In the genomic region with DNA sequence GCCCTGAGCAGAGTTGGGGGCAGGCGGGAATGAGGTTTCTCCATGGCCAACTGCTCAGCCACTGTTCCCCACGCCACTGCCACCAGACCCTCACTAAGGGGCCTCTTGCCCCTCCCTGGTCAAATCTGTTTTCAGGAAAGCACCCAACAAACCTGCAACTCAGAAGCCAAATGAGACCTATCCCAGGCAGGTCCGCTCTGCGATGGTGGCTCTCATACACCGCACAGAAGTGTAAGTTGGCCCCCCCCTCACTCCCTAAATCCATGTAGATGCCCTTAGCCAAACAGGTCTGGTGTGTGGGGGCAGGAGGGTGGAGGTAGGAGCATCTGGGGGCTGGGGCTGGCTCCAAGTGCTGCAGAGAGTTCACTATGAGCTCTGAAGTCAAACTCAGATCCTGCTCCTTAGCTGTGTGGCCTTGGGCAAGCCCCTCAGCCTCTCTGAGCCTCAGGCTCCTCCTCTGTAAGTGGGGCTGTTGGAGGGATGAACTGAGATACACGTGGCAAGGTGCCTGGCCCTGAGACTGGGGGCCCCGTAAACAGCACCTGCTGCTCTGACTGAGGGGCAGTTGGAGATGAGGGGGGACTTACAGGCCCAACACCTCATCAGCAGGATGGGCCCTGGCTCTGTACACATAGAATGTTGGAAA, we compare ENCODE assay signal across 17 cellular contexts. TPM values are rescaled to one million over a fixed set of nuclear protein-coding genes. Genes with fewer than 3 reads are reported as not detected.
DNase-seq lines count a peak whose midpoint lies in the region; ATAC-seq and TF ChIP-seq lines count a peak whose summit lies in the region.
"Had no signal": no experiment of that assay in that cellular context is flagged by ENCODE, and none has a peak within 500 bp of the region (broad histone marks: within the 10 kb centered on the region; RNA-seq: fewer than 3 reads in every experiment).

No MANE protein-coding gene starts in this region.

- H3K27me3 Mint-ChIP-seq in neural progenitor cell (ENCODE audit: insufficient read depth, low read depth): peaks cover 7% of the 10 kb centered on the region
- no peaks in the 10 kb centered on the region for H3K27me3 Mint-ChIP-seq in T-cell
- H3K27me3 Mint-ChIP-seq: brain; stimulated activated naive CD8-positive, alpha-beta T cell treated with anti-CD3 and anti-CD28 coated beads, Interleukin-15, amount 100 ng/mL, for 72 hours had no signal

- peak in 1 of 7 donors; percentile 11 for DNase-seq in adrenal gland
- no peak for DNase-seq in fibroblast of pulmonary artery (ENCODE audit: low read depth)
- no peak for DNase-seq in neural progenitor cell (ENCODE audit: low spot score)
- no peak for DNase-seq in thyroid gland
- DNase-seq in T-cell: no peak
- DNase-seq in D341Med (ENCODE audit: low spot score): no peak
- no peak for DNase-seq in GM23248
- no peak for DNase-seq in HEK293T (ENCODE audit: extremely low spot score)
- DNase-seq: activated gamma-delta T cell treated with Interleukin-2 at 50 U/mL for 16 hours, GOT3, NCI-H1048 had no signal

- H3K4me2 ChIP-seq in neural progenitor cell (no peak overlapping the region), GM23248 (ENCODE audit: unreplicated experiment) (no peak overlapping the region)
- H3K4me2 ChIP-seq: smooth muscle cell had no signal

- H2AFZ ChIP-seq in neural progenitor cell (replicated peaks): no peak overlapping the region
- H2AFZ ChIP-seq in GM23248: no peak overlapping the region

- peak overlapping the region in 3 of 5 donors; percentile 92 to 94 (median 93) for H3K27ac ChIP-seq in adrenal gland
- H3K27ac ChIP-seq in neural progenitor cell: no peak overlapping the region
- peak overlapping the region; percentile 61 to 85 (median 69) for H3K27ac ChIP-seq in thyroid gland
- no peak overlapping the region for H3K27ac ChIP-seq in GM23248
- H3K27ac ChIP-seq: SJSA1, VCaP had no signal

- H3K4me3 Mint-ChIP-seq in neural progenitor cell (no peak overlapping the region), T-cell (no peak overlapping the region)
- H3K4me3 Mint-ChIP-seq: stimulated activated naive CD8-positive, alpha-beta T cell treated with anti-CD3 and anti-CD28 coated beads, Interleukin-15, amount 100 ng/mL, for 72 hours had no signal

- H3K36me3 ChIP-seq in adrenal gland (replicated peaks in 1 of 2) (no peaks in the 10 kb centered on the region), neural progenitor cell (no peaks in the 10 kb centered on the region), thyroid gland (no peaks in the 10 kb centered on the region), GM23248 (ENCODE audit: low read depth) (no peaks in the 10 kb centered on the region)
- H3K36me3 ChIP-seq: SJSA1 had no signal

- 63 to 87% (median 74%) methylated on average over 3 to 7 of the region's 7 CpGs for WGBS in adrenal gland, 4 donors
- 63 to 77% methylated on average over 5 of the region's 7 CpGs for WGBS in thyroid gland, 2 donors
- WGBS in GM23248 (ENCODE audit: low coverage in 1 of 2, low lambda C conversion rate in 2 of 2, missing lambda C conversion rate in 2 of 2), 2 experiments: 81 to 86% methylated on average over 7 of the region's 7 CpGs

- H3K9me3 Mint-ChIP-seq in neural progenitor cell (peaks cover 25% of the 10 kb centered on the region), T-cell (peaks cover 6 to 13% (median 7%) of the 10 kb centered on the region in 3 donors)

- no peaks in the 10 kb centered on the region for H3K9me2 ChIP-seq in GM23248 (ENCODE audit: insufficient read depth)

- H3K9me3 ChIP-seq in adrenal gland (replicated peaks in 1 of 3): no peaks in the 10 kb centered on the region
- H3K9me3 ChIP-seq in neural progenitor cell (ENCODE audit: low read depth): peaks cover 6% of the 10 kb centered on the region
- H3K9me3 ChIP-seq in thyroid gland: no peaks in the 10 kb centered on the region
- H3K9me3 ChIP-seq in GM23248 (ENCODE audit: low read depth): no peaks in the 10 kb centered on the region
- H3K9me3 ChIP-seq: SJSA1 had no signal

- H3F3A ChIP-seq in neural progenitor cell (ENCODE audit: low read depth) (no peaks in the 10 kb centered on the region), GM23248 (ENCODE audit: insufficient read depth) (no peaks in the 10 kb centered on the region)

- H3K36me3 Mint-ChIP-seq in neural progenitor cell: peaks cover 2% of the 10 kb centered on the region
- peaks cover 7% of the 10 kb centered on the region for H3K36me3 Mint-ChIP-seq in T-cell

- CTCF ChIA-PET in T-cell (lab: Charles Lee) (no interaction called here), HEK293T (lab: Yijun Ruan, JAX) (no interaction called here)

- POLR2A ChIA-PET in T-cell (lab: Charles Lee) (no interaction called here), HEK293T (lab: Yijun Ruan, JAX) (interaction anchor here (0.8 kb wide), 1 partner anchor 10 kb away, joined by 3 read pairs; no protein-coding TSS in a partner anchor)

- H4K20me1 ChIP-seq in neural progenitor cell (ENCODE audit: low read depth): no peaks in the 10 kb centered on the region
- H4K20me1 ChIP-seq in GM23248 (ENCODE audit: insufficient read depth): no peaks in the 10 kb centered on the region

- no peak for TF ChIP-seq POLR2A in adrenal gland (IDR thresholded peaks at IDR 0.05)
- TF ChIP-seq POLR2A in thyroid gland (IDR thresholded peaks at IDR 0.05): no peak

- H3K27me3 ChIP-seq in adrenal gland (no peaks in the 10 kb centered on the region), neural progenitor cell (no peaks in the 10 kb centered on the region), thyroid gland (no peaks in the 10 kb centered on the region), GM23248 (replicated peaks; ENCODE audit: insufficient read depth) (no peaks in the 10 kb centered on the region)
- H3K27me3 ChIP-seq: SJSA1 had no signal

- in situ Hi-C loops in GM23248 (cut with MboI): no loop called here

- H3K9ac ChIP-seq in neural progenitor cell: no peak overlapping the region
- H3K9ac ChIP-seq in GM23248: no peak overlapping the region

- intact Hi-C loops in adrenal gland (cut with DNase I): no loop called here
- intact Hi-C loops in thyroid gland (cut with DNase I): no loop called here

- H3K4me1 Mint-ChIP-seq in neural progenitor cell: peaks cover 53% of the 10 kb centered on the region
- H3K4me1 Mint-ChIP-seq in T-cell: peaks cover 0 to 10% (median 0%) of the 10 kb centered on the region in 3 donors

- H3K27ac Mint-ChIP-seq in neural progenitor cell (peak overlapping the region; percentile 90), T-cell (no peak overlapping the region)

- peaks cover 52 to 64% of the 10 kb centered on the region in 2 donors for H3K4me1 ChIP-seq in adrenal gland (replicated peaks in 1 of 2)
- H3K4me1 ChIP-seq in neural progenitor cell: peaks cover 33% of the 10 kb centered on the region
- H3K4me1 ChIP-seq in thyroid gland: peaks cover 7 to 57% of the 10 kb centered on the region in 2 donors
- H3K4me1 ChIP-seq in GM23248 (ENCODE audit: insufficient read depth): peaks cover 22% of the 10 kb centered on the region

- H3K4me3 ChIP-seq in adrenal gland (peak overlapping the region in 1 of 4 donors; percentile 27), fibroblast of pulmonary artery (replicated peaks; ENCODE audit: low read depth, low read length) (peak overlapping the region; percentile 7), neural progenitor cell (no peak overlapping the region), thyroid gland (replicated peaks in 1 of 3) (peak overlapping the region in 1 of 3 donors; percentile 13), GM23248 (no peak overlapping the region)
- H3K4me3 ChIP-seq: SJSA1, smooth muscle cell had no signal

- ATAC-seq in T-cell (replicated peaks in 1 of 4): no peak
- ATAC-seq: stimulated activated naive CD8-positive, alpha-beta T cell treated with anti-CD3 and anti-CD28 coated beads, Interleukin-15, amount 100 ng/mL, for 72 hours had no signal

- no peaks in the 10 kb centered on the region for H3K79me2 ChIP-seq in neural progenitor cell (ENCODE audit: low read depth)
- H3K79me2 ChIP-seq in GM23248 (ENCODE audit: insufficient read depth): no peaks in the 10 kb centered on the region

- TF ChIP-seq CTCF in adrenal gland (IDR thresholded peaks at IDR 0.05) (no peak), fibroblast of pulmonary artery (IDR thresholded peaks at IDR 0.05; ENCODE audit: low read length, missing control alignments) (no peak), neural progenitor cell (IDR thresholded peaks at IDR 0.05) (no peak), thyroid gland (IDR thresholded peaks at IDR 0.05) (no peak)

TF ChIP-seq in HEK293T, 16 proteins besides CTCF, POLR2A, EP300 and RAD21:
- no peak for TF ChIP-seq SP1 (IDR thresholded peaks at IDR 0.05)
- no peak for TF ChIP-seq TARDBP (IDR thresholded peaks at IDR 0.05)
- TF ChIP-seq HDGF (IDR thresholded peaks at IDR 0.05; ENCODE audit: borderline replicate concordance): no peak
- TF ChIP-seq ZNF384 (IDR thresholded peaks at IDR 0.05): no peak
- TF ChIP-seq NFRKB (IDR thresholded peaks at IDR 0.05): no peak
- TF ChIP-seq FOXK2 (IDR thresholded peaks at IDR 0.05): no peak
- TF ChIP-seq CTBP1 (IDR thresholded peaks at IDR 0.05; ENCODE audit: borderline replicate concordance): no peak

RNA-seq across cellular contexts. Expression of gene MMRN2, which starts 1.1 kb away (rescaled TPM):
- 10 to 100 TPM; 26.3 to 44.2 (median 36.6) TPM for total RNA-seq in adrenal gland
- 10 to 100 TPM in 2 of 3 donors, 1 to 10 TPM in 1; 9.5 to 16.5 (median 13.4) TPM for polyA plus RNA-seq in adrenal gland
- total RNA-seq in neural progenitor cell (ENCODE audit: low replicate concordance): 0.28 and 1.4 TPM in 2 replicates
- 10 to 100 TPM; 23.0 to 45.1 (median 28.4) TPM for total RNA-seq in thyroid gland
- under 1 TPM in 4 of 5 donors, not detected in 1; 0.09 to 0.96 (median 0.33) TPM for total RNA-seq in T-cell
- total RNA-seq in GM23248 (2014; rRNA removed; shearing (Covaris generic)): 4.5 and 7.3 TPM in 2 replicates
- 1.2 and 1.5 TPM in 2 replicates for polyA plus RNA-seq in GM23248 (2016; fragmentation: Nextera tagmentation; extraction: Ambion mirVana)

RNA-seq across cellular contexts. Expression of gene SNCG, which starts 2.1 kb away (rescaled TPM):
- total RNA-seq in adrenal gland (100 to 1,000 TPM; 177 to 599 (median 404) TPM), neural progenitor cell (ENCODE audit: low replicate concordance) (not detected in 2 replicates), thyroid gland (10 to 100 TPM; 11.5 to 40.2 (median 23.1) TPM), T-cell (under 1 TPM in 3 of 5 donors, not detected in 2; 0.41 to 0.66 (median 0.44) TPM)
- polyA plus RNA-seq in adrenal gland (1,000 to 10,000 TPM in 1 of 3 donors, 100 to 1,000 TPM in 2; 176 to 1,434 (median 799) TPM), GM23248 (2016; fragmentation: Nextera tagmentation; extraction: Ambion mirVana) (2.8 and 3.1 TPM in 2 replicates)
- 1.2 and 1.8 TPM in 2 replicates for total RNA-seq in GM23248 (2014; rRNA removed; shearing (Covaris generic))

RNA-seq across cellular contexts. Expression of gene ADIRF, which starts 12.0 kb away (rescaled TPM):
- total RNA-seq in adrenal gland (10 to 100 TPM; 15.3 to 38.1 (median 22.6) TPM), neural progenitor cell (ENCODE audit: low replicate concordance) (not detected in 2 replicates), thyroid gland (100 to 1,000 TPM in 3 of 4 donors, 10 to 100 TPM in 1; 66.6 to 208 (median 104) TPM), T-cell (under 1 TPM in 3 of 5 donors, not detected in 2; 0.41 to 0.76 (median 0.66) TPM)
- polyA plus RNA-seq in adrenal gland (100 to 1,000 TPM in 1 of 3 donors, 10 to 100 TPM in 1, 1 to 10 TPM in 1; 6.6 to 592 (median 52.2) TPM), GM23248 (2016; fragmentation: Nextera tagmentation; extraction: Ambion mirVana) (175 and 184 TPM in 2 replicates)
- 17.6 and 34.1 TPM in 2 replicates for total RNA-seq in GM23248 (2014; rRNA removed; shearing (Covaris generic))
- total RNA-seq: SJSA1 had no signal
- polyA plus RNA-seq: neural cell, smooth muscle cell had no signal

Comparison
In these comparisons a context has a peak if more than half of its experiments do, and no peak if none do; other contexts are left out.
1. H3K27ac ChIP-seq: peak in adrenal gland (3 of 5) and thyroid gland (3 of 3); none in neural progenitor cell (single experiment) and GM23248 (single experiment).
2. RNA of gene ADIRF, which starts 12.0 kb away (total RNA-seq): 66.6 to 208 TPM in thyroid gland, 15.3 to 38.1 TPM in adrenal gland and 17.6 to 34.1 TPM in GM23248; 0.41 to 0.76 TPM in T-cell and not detected in neural progenitor cell; every median in the first group is over 4 times any median in the second.